Comparison of ENCODE assay signal across 1 cellular context in the genomic region with DNA sequence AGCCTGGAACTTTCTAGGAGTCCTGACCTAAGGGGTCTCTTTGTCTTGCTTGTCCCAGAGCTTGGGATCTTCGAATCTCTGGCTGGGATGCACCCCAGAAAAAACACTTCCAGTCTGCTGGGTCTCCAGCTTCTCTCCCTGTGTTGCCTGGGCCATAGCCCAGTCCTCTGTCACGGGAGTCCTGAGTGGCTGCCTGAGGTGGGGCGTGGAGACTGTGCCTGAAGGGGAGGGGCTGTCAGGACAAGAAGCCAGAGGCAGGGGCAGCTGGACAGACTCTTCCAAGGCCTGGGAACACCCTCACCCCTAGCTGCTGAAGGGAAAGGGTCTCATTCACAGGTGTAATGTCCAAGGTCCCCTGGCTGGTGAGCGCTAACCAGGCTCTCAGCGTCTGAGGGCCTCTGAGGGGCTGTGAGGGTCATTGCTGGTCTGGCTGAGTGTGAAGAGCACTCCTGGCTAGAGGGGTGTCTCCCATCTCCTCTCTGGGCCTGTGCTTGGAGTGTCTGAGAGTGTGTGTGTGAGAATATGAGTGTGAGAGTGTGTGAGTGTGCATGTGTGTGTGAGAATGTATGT.
TF ChIP-seq lines count a peak whose summit lies in the region.

No MANE protein-coding gene starts in this region.

TF ChIP-seq in H1, 55 proteins besides CTCF, POLR2A, EP300 and RAD21:
- TF ChIP-seq SIRT6 (IDR thresholded peaks at IDR 0.05; ENCODE audit: low read length) (no peak), HDAC6 (IDR thresholded peaks at IDR 0.05; ENCODE audit: low read depth, low read length) (no peak), EGR1 (IDR thresholded peaks at IDR 0.05; ENCODE audit: borderline replicate concordance, low read depth, low read length) (no peak), TEAD4 (IDR thresholded peaks at IDR 0.05; ENCODE audit: low read depth, low read length) (no peak)
- TF ChIP-seq, protein P1, sequence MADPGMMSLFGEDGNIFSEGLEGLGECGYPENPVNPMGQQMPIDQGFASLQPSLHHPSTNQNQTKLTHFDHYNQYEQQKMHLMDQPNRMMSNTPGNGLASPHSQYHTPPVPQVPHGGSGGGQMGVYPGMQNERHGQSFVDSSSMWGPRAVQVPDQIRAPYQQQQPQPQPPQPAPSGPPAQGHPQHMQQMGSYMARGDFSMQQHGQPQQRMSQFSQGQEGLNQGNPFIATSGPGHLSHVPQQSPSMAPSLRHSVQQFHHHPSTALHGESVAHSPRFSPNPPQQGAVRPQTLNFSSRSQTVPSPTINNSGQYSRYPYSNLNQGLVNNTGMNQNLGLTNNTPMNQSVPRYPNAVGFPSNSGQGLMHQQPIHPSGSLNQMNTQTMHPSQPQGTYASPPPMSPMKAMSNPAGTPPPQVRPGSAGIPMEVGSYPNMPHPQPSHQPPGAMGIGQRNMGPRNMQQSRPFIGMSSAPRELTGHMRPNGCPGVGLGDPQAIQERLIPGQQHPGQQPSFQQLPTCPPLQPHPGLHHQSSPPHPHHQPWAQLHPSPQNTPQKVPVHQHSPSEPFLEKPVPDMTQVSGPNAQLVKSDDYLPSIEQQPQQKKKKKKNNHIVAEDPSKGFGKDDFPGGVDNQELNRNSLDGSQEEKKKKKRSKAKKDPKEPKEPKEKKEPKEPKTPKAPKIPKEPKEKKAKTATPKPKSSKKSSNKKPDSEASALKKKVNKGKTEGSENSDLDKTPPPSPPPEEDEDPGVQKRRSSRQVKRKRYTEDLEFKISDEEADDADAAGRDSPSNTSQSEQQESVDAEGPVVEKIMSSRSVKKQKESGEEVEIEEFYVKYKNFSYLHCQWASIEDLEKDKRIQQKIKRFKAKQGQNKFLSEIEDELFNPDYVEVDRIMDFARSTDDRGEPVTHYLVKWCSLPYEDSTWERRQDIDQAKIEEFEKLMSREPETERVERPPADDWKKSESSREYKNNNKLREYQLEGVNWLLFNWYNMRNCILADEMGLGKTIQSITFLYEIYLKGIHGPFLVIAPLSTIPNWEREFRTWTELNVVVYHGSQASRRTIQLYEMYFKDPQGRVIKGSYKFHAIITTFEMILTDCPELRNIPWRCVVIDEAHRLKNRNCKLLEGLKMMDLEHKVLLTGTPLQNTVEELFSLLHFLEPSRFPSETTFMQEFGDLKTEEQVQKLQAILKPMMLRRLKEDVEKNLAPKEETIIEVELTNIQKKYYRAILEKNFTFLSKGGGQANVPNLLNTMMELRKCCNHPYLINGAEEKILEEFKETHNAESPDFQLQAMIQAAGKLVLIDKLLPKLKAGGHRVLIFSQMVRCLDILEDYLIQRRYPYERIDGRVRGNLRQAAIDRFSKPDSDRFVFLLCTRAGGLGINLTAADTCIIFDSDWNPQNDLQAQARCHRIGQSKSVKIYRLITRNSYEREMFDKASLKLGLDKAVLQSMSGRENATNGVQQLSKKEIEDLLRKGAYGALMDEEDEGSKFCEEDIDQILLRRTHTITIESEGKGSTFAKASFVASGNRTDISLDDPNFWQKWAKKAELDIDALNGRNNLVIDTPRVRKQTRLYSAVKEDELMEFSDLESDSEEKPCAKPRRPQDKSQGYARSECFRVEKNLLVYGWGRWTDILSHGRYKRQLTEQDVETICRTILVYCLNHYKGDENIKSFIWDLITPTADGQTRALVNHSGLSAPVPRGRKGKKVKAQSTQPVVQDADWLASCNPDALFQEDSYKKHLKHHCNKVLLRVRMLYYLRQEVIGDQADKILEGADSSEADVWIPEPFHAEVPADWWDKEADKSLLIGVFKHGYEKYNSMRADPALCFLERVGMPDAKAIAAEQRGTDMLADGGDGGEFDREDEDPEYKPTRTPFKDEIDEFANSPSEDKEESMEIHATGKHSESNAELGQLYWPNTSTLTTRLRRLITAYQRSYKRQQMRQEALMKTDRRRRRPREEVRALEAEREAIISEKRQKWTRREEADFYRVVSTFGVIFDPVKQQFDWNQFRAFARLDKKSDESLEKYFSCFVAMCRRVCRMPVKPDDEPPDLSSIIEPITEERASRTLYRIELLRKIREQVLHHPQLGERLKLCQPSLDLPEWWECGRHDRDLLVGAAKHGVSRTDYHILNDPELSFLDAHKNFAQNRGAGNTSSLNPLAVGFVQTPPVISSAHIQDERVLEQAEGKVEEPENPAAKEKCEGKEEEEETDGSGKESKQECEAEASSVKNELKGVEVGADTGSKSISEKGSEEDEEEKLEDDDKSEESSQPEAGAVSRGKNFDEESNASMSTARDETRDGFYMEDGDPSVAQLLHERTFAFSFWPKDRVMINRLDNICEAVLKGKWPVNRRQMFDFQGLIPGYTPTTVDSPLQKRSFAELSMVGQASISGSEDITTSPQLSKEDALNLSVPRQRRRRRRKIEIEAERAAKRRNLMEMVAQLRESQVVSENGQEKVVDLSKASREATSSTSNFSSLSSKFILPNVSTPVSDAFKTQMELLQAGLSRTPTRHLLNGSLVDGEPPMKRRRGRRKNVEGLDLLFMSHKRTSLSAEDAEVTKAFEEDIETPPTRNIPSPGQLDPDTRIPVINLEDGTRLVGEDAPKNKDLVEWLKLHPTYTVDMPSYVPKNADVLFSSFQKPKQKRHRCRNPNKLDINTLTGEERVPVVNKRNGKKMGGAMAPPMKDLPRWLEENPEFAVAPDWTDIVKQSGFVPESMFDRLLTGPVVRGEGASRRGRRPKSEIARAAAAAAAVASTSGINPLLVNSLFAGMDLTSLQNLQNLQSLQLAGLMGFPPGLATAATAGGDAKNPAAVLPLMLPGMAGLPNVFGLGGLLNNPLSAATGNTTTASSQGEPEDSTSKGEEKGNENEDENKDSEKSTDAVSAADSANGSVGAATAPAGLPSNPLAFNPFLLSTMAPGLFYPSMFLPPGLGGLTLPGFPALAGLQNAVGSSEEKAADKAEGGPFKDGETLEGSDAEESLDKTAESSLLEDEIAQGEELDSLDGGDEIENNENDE (IDR thresholded peaks at IDR 0.05; ENCODE audit: insufficient replicate concordance, low read length): no peak
